8 cellular contexts compared by ENCODE assay signal in the genomic region with DNA sequence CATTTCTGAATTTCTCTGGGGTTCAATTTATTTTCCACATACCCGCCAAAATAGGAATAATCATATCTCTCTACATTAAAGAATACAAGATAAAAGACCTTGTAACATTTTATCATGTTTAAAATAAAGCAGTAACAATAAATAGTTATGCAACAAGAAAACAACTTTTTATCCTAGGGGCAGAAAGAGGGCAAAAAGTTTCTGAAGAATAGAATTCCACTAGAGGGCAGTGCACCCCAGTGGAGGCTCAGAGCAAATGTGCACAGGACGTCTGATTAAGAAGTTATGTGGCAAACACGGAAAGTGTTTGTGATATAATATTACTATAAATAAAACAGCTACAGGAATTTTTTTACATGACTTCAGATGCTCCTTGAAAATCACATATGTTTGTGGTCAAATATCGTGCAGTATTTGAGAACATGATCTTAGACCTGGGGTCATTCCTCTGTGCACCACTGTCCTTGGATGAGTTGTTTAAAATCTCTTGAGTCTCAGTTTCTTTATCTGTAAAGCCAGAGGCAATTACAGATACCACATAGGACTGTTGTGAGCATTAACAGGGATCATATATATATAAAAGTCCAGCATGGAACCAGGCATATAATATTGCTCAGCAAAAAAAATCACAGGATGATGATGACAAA. TPM values are rescaled to one million over a fixed set of nuclear protein-coding genes. Genes with fewer than 3 reads are reported as not detected.
DNase-seq lines count a peak whose midpoint lies in the region; ATAC-seq and TF ChIP-seq lines count a peak whose summit lies in the region.

No MANE protein-coding gene starts in this region.

- no peaks in the 10 kb centered on the region for H3K27me3 Mint-ChIP-seq in WTC11 (ENCODE audit: low read depth)

- peaks cover 9% of the 10 kb centered on the region for H3K4me1 Mint-ChIP-seq in WTC11

- TF ChIP-seq POLR2A in GM18505 (IDR thresholded peaks at IDR 0.05; ENCODE audit: borderline replicate concordance, extremely low read depth, insufficient read depth, insufficient read length), result no peak

- H3K9me3 Mint-ChIP-seq in WTC11, result no peaks in the 10 kb centered on the region

- peak; percentile 16 for DNase-seq in AG09309 (ENCODE audit: low read depth)
- peak; percentile 36 to 67 for DNase-seq in NCI-H446 (lab: John Stamatoyannopoulos, UW)
- peak; percentile 39 for DNase-seq in WTC11 (ENCODE audit: low spot score)
- peak; percentile 72 for DNase-seq in dermis blood vessel endothelial cell
- peak; percentile 59 to 62 for DNase-seq in lung microvascular endothelial cell (ENCODE audit: low read depth in 2 of 2)
- DNase-seq in superior temporal gyrus (ENCODE audit: extremely low spot score), result peak; percentile 83

- H3K4me3 Mint-ChIP-seq in WTC11, result no peak overlapping the region

- TF ChIP-seq CTCF in AG09309 (IDR thresholded peaks at IDR 0.05; ENCODE audit: control insufficient read depth, insufficient read depth, low read depth, low read length, missing control alignments) (peak; percentile 85), WTC11 (IDR thresholded peaks at IDR 0.05) (peak; percentile 67)

- POLR2A ChIA-PET in WTC11 (lab: Charles Lee), result no interaction called here

- H3K27ac Mint-ChIP-seq in WTC11, result no peak overlapping the region

- CTCF ChIA-PET in WTC11 (lab: Charles Lee), result interaction anchor here (1.6 to 4.1 kb wide), 3 partner anchors 90 to 137 kb away, joined by 6 to 36 read pairs (median 10); partner anchors contain the start of gene ATP2C1

- H3K36me3 Mint-ChIP-seq in WTC11, result no peaks in the 10 kb centered on the region

- H3K4me3 ChIP-seq in AG09309 (ENCODE audit: control insufficient read depth, low read depth, low read length), result no peak overlapping the region

- ATAC-seq in GM18505 (IDR thresholded peaks at IDR 0.05; ENCODE audit: unreplicated experiment), result peak; percentile 77
- peak; percentile 63 for ATAC-seq in HG03175 (IDR thresholded peaks at IDR 0.05; ENCODE audit: unreplicated experiment)
- peak; percentile 66 for ATAC-seq in WTC11

TF ChIP-seq in WTC11, 78 proteins besides CTCF, POLR2A, EP300 and RAD21:
- no peak for TF ChIP-seq ZNF423 (CRISPR knock-in tag; IDR thresholded peaks at IDR 0.05)

RNA-seq across cellular contexts. Expression of gene PIK3R4, which starts 13.2 kb away (rescaled TPM):
- total RNA-seq in WTC11 (2021) (37.2 to 43.8 TPM (median 41.5 TPM) in 3 replicates), dermis blood vessel endothelial cell (33.7 and 48.8 TPM in 2 replicates), lung microvascular endothelial cell (28.1 and 30.4 TPM in 2 replicates)

Comparison
In these comparisons a context has a peak if more than half of its experiments do, and no peak if none do; other contexts are left out.
1. DNase-seq: peak in every context shown above with its lines; median percentile 83 in superior temporal gyrus; 72 in dermis blood vessel endothelial cell; 60 in lung microvascular endothelial cell; 52 in NCI-H446; 39 in WTC11; 16 in AG09309.